14 cellular contexts compared by ENCODE assay signal in genomic region chr21:25626752-25627151, GRCh38. TPM values are rescaled to one million over a fixed set of nuclear protein-coding genes. Genes with fewer than 3 reads are reported as not detected.
DNase-seq lines count a peak whose midpoint lies in the region; ATAC-seq and TF ChIP-seq lines count a peak whose summit lies in the region.
"Had no signal": no experiment of that assay in that cellular context is flagged by ENCODE, and none has a peak within 500 bp of the region (broad histone marks: within the 10 kb centered on the region; RNA-seq: fewer than 3 reads in every experiment).

No MANE protein-coding gene starts in this region.

- H3K4me1 Mint-ChIP-seq in mesothelial cell of epicardium: peaks cover 8% of the 10 kb centered on the region
- H3K4me1 Mint-ChIP-seq: activated B cell treated with CpG ODN at 0.5 μM for 24 hours, B cell had no signal

- H3K4me1 ChIP-seq in BE2C: peaks cover 7% of the 10 kb centered on the region

- DNase-seq in BE2C: peak; percentile 48
- peak; percentile 17 for DNase-seq in ELF-1 (ENCODE audit: low read depth, low spot score)
- DNase-seq in dermis blood vessel endothelial cell: peak; percentile 71
- no peak for DNase-seq in mesothelial cell of epicardium (ENCODE audit: low spot score in 2 of 2, unreplicated experiment in 2 of 2)
- no peak for DNase-seq in HuH-7.5 (ENCODE audit: low spot score)
- DNase-seq in kidney glomerular epithelial cell (lab: John Stamatoyannopoulos, UW): no peak
- DNase-seq: activated B cell treated with CpG ODN at 0.5 μM for 24 hours, HCEC 1CT, NCI-H1694 treated with DMSO at 0.1 percent for 48 hours, NCI-H774, T-helper 2 cell had no signal

- no peak overlapping the region for H3K4me3 ChIP-seq in BE2C (ENCODE audit: low read depth, low read length)

- no peak overlapping the region for H3K4me3 Mint-ChIP-seq in mesothelial cell of epicardium
- H3K4me3 Mint-ChIP-seq: activated B cell treated with CpG ODN at 0.5 μM for 24 hours, B cell had no signal

- ATAC-seq in GM18861 (IDR thresholded peaks at IDR 0.05; ENCODE audit: unreplicated experiment): no peak

- no peaks in the 10 kb centered on the region for H3K27me3 Mint-ChIP-seq in mesothelial cell of epicardium (ENCODE audit: low read depth)
- H3K27me3 Mint-ChIP-seq: activated B cell treated with CpG ODN at 0.5 μM for 24 hours, B cell had no signal

- no peaks in the 10 kb centered on the region for H3K27me3 ChIP-seq in BE2C

- TF ChIP-seq CTCF in BE2C (IDR thresholded peaks at IDR 0.05; ENCODE audit: low read depth, low read length) (no peak), mesothelial cell of epicardium (IDR thresholded peaks at IDR 0.05; ENCODE audit: unreplicated experiment) (no peak)

- H3K36me3 ChIP-seq in BE2C: no peaks in the 10 kb centered on the region

- H3K27ac Mint-ChIP-seq in mesothelial cell of epicardium: peak overlapping the region; percentile 23
- H3K27ac Mint-ChIP-seq: activated B cell treated with CpG ODN at 0.5 μM for 24 hours; activated T-helper 2 cell treated with anti-CD3 and anti-CD28 coated beads, Interferon-gamma antibody, Interleukin-2, Interleukin-4, amounts not matched to agents 10 μg/mL and 5 μg/mL and 100 μg/mL, durations not matched to agents 14 hours and 24 hours and 36 hours; B cell had no signal

- no peaks in the 10 kb centered on the region for H3K9me3 ChIP-seq in BE2C

- H3K9me3 Mint-ChIP-seq in mesothelial cell of epicardium: no peaks in the 10 kb centered on the region
- H3K9me3 Mint-ChIP-seq: activated B cell treated with CpG ODN at 0.5 μM for 24 hours; activated T-helper 2 cell treated with anti-CD3 and anti-CD28 coated beads, Interferon-gamma antibody, Interleukin-2, Interleukin-4, amounts not matched to agents 10 μg/mL and 5 μg/mL and 100 μg/mL, durations not matched to agents 14 hours and 24 hours and 36 hours had no signal

- H3K36me3 Mint-ChIP-seq in mesothelial cell of epicardium: no peaks in the 10 kb centered on the region

RNA-seq across cellular contexts. Expression of gene JAM2, which starts 12.3 kb away (rescaled TPM):
- 2.0 TPM for polyA plus RNA-seq in BE2C (2012; ENCODE audit: insufficient read depth, insufficient read length, low read depth)
- total RNA-seq in dermis blood vessel endothelial cell (1.5 and 3.9 TPM in 2 replicates), mesothelial cell of epicardium (4.1 to 4.8 TPM (median 4.2 TPM) in 3 replicates)

RNA-seq across cellular contexts. Expression of gene MRPL39, which starts 19.5 kb away (rescaled TPM):
- polyA plus RNA-seq in BE2C (2012; ENCODE audit: insufficient read depth, insufficient read length, low read depth): 14.1 TPM
- total RNA-seq in dermis blood vessel endothelial cell (32.7 and 39.8 TPM in 2 replicates), mesothelial cell of epicardium (21.4 to 26.4 TPM (median 23.8 TPM) in 3 replicates)

Comparison
In these comparisons a context has a peak if more than half of its experiments do, and no peak if none do; other contexts are left out.
1. DNase-seq: peak in BE2C (single experiment), ELF-1 (single experiment) and dermis blood vessel endothelial cell (single experiment); none in mesothelial cell of epicardium (0 of 2), HuH-7.5 (single experiment) and kidney glomerular epithelial cell (single experiment).